In genomic region chr19:2543072-2543462, GRCh38 we compare ENCODE assay signal across 8 cellular contexts.
DNase-seq lines count a peak whose midpoint lies in the region; ATAC-seq, FAIRE-seq and TF ChIP-seq lines count a peak whose summit lies in the region.
"Not testable (repeated sequence)": the region's sequence is repeated elsewhere in the genome, so short reads cannot be mapped to it uniquely, and the experiment has no call there.

No MANE protein-coding gene starts in this region.

- peaks cover 43% of the 10 kb centered on the region for H3K4me1 ChIP-seq in ACC112 (ENCODE audit: control insufficient read depth, insufficient read depth, low read length, unreplicated experiment)
- peaks cover 21% of the 10 kb centered on the region for H3K4me1 ChIP-seq in HUES48 (ENCODE audit: control insufficient read depth, insufficient read depth, low read length)
- H3K4me1 ChIP-seq in H1 (replicated peaks in 1 of 4; ENCODE audit: control insufficient read depth in 3 of 4, insufficient read depth in 4 of 4, low read length in 3 of 4): peaks cover 3 to 26% (median 20%) of the 10 kb centered on the region in 4 experiments
- H3K4me1 ChIP-seq in keratinocyte (ENCODE audit: control insufficient read depth, extremely low read depth, insufficient read depth, low read length): peaks cover 38% of the 10 kb centered on the region

- H3K27me3 Mint-ChIP-seq in T-helper 1 cell treated with Interleukin-12 subunit alpha and Interleukin-12 subunit beta and Interleukin-4 antibody, amounts not matched to agents 30 μg/mL and 1 μg/mL, for 36 hours (ENCODE audit: low read depth); activated naive CD8-positive, alpha-beta T cell treated with anti-CD3 and anti-CD28 coated beads, Interleukin-2, amount 50 U/mL, for 24 hours; stimulated activated naive CD8-positive, alpha-beta T cell treated with anti-CD3 and anti-CD28 coated beads, Interleukin-15, Interleukin-2, amounts not matched to agents 100 ng/mL and 50 ng/mL, for 24 hours: not testable (repeated sequence)

- H3K23ac ChIP-seq in H1 (ENCODE audit: insufficient read length): not testable (repeated sequence)

- DNase-seq in activated naive CD8-positive, alpha-beta T cell treated with anti-CD3 and anti-CD28 coated beads, Interleukin-2, amount 50 U/mL, for 24 hours; H1 (ENCODE audit: low read depth in 1 of 2, low spot score in 2 of 2); keratinocyte (ENCODE audit: low read depth, low spot score): not testable (repeated sequence)

- peak overlapping the region; percentile 92 for H2BK5ac ChIP-seq in H1 (ENCODE audit: low read depth, low read length)

- dilution Hi-C loops in keratinocyte (cut with MboI; ENCODE audit: extremely low pct_ligation_motif_present, low sequenced_read_pairs): not testable (repeated sequence)

- 79% methylated on average over 2 of the region's 4 CpGs; no CpG with 5 or more reads in 1 of the 2 experiments for WGBS in H1 (ENCODE audit: extremely low coverage in 1 of 2, insufficient coverage in 1 of 2, insufficient read length in 1 of 2, insufficient replicate concordance in 2 of 2, low coverage in 1 of 2, low lambda C conversion rate in 2 of 2, missing lambda C conversion rate in 1 of 2), 2 experiments

- H3K27me3 ChIP-seq in ACC112 (ENCODE audit: insufficient read depth, low read length); HUES48 (ENCODE audit: control insufficient read depth, insufficient read depth, low read length); H1 (replicated peaks in 1 of 4; ENCODE audit: control insufficient read depth in 3 of 4, extremely low read depth in 1 of 4, insufficient read depth in 3 of 4, low read length in 3 of 4); keratinocyte (ENCODE audit: control insufficient read depth, extremely low read depth, insufficient read depth, low read length); neural cell (ENCODE audit: insufficient read depth, low read depth, low read length): not testable (repeated sequence)

- H2AFZ ChIP-seq in ACC112 (ENCODE audit: low read length, unreplicated experiment); H1 (ENCODE audit: low read length); keratinocyte (ENCODE audit: control insufficient read depth, low read length): not testable (repeated sequence)
- H2AFZ ChIP-seq in neural cell (ENCODE audit: low read depth, low read length): peak overlapping the region; percentile 30

- H3K4me3 ChIP-seq in ACC112 (ENCODE audit: low read depth, low read length): peak overlapping the region; percentile 36
- not testable (repeated sequence) for H3K4me3 ChIP-seq in HUES48 (ENCODE audit: low read depth, low read length); H1 (ENCODE audit: extremely low read depth in 1 of 4, insufficient read depth in 2 of 4, low read depth in 3 of 4, low read length in 4 of 4); keratinocyte (ENCODE audit: control insufficient read depth in 2 of 3, extremely low read depth in 1 of 3, insufficient read depth in 2 of 3, low read depth in 1 of 3, low read length in 3 of 3)
- H3K4me3 ChIP-seq in neural cell (ENCODE audit: low read length): peak overlapping the region; percentile 36

- H3K4me2 ChIP-seq in H1 (ENCODE audit: insufficient read depth in 1 of 2, low read depth in 2 of 2, low read length in 2 of 2): peak overlapping the region in 1 of 2 experiments; percentile 26; a peak in 1 of 4 replicates
- H3K4me2 ChIP-seq in keratinocyte (ENCODE audit: control insufficient read depth, extremely low read depth, insufficient read depth, low read depth, low read length): peak overlapping the region; percentile 43
- peak overlapping the region; percentile 18 for H3K4me2 ChIP-seq in neural cell (ENCODE audit: low read length)

- H4K91ac ChIP-seq in H1 (replicated peaks; ENCODE audit: insufficient read length, low read length): not testable (repeated sequence)

- not testable (repeated sequence) for FAIRE-seq in H1 (lab: Jason Lieb, UNC); keratinocyte (lab: Jason Lieb, UNC)

- not testable (repeated sequence) for H3K56ac ChIP-seq in H1 (replicated peaks; ENCODE audit: insufficient read length, low read depth, low read length)

- H3K9me2 ChIP-seq in neural cell (ENCODE audit: insufficient read depth, low read length): not testable (repeated sequence)

- H3K79me1 ChIP-seq in H1 (ENCODE audit: low read depth, low read length): not testable (repeated sequence)

- not testable (repeated sequence) for H3K36me3 Mint-ChIP-seq in T-helper 1 cell treated with Interleukin-12 subunit alpha and Interleukin-12 subunit beta and Interleukin-4 antibody, amounts not matched to agents 30 μg/mL and 1 μg/mL, for 36 hours (ENCODE audit: low read depth); activated naive CD8-positive, alpha-beta T cell treated with anti-CD3 and anti-CD28 coated beads, Interleukin-2, amount 50 U/mL, for 24 hours (ENCODE audit: low read depth); stimulated activated naive CD8-positive, alpha-beta T cell treated with anti-CD3 and anti-CD28 coated beads, Interleukin-15, Interleukin-2, amounts not matched to agents 100 ng/mL and 50 ng/mL, for 24 hours (ENCODE audit: low read depth)

- not testable (repeated sequence) for H3K4ac ChIP-seq in H1 (replicated peaks; ENCODE audit: insufficient read length, low read depth, low read length)

- H3K9me3 ChIP-seq in HUES48 (ENCODE audit: control insufficient read depth, insufficient read depth, low read length); H1 (ENCODE audit: insufficient read depth in 2 of 2, low read depth in 1 of 2, low read length in 1 of 2); keratinocyte (ENCODE audit: control insufficient read depth, low read depth, low read length); neural cell (ENCODE audit: low read length): not testable (repeated sequence)

- peaks cover 26% of the 10 kb centered on the region for H3K4me1 Mint-ChIP-seq in T-helper 1 cell treated with Interleukin-12 subunit alpha and Interleukin-12 subunit beta and Interleukin-4 antibody, amounts not matched to agents 30 μg/mL and 1 μg/mL, for 36 hours (ENCODE audit: low read depth)
- peaks cover 23% of the 10 kb centered on the region for H3K4me1 Mint-ChIP-seq in activated naive CD8-positive, alpha-beta T cell treated with anti-CD3 and anti-CD28 coated beads, Interleukin-2, amount 50 U/mL, for 24 hours
- H3K4me1 Mint-ChIP-seq in stimulated activated naive CD8-positive, alpha-beta T cell treated with anti-CD3 and anti-CD28 coated beads, Interleukin-15, Interleukin-2, amounts not matched to agents 100 ng/mL and 50 ng/mL, for 24 hours (ENCODE audit: low read depth): peaks cover 25% of the 10 kb centered on the region

- not testable (repeated sequence) for H3K14ac ChIP-seq in H1 (ENCODE audit: insufficient read length)

- H3K4me3 Mint-ChIP-seq in T-helper 1 cell treated with Interleukin-12 subunit alpha and Interleukin-12 subunit beta and Interleukin-4 antibody, amounts not matched to agents 30 μg/mL and 1 μg/mL, for 36 hours: peak overlapping the region; percentile 68
- peak overlapping the region; percentile 54 for H3K4me3 Mint-ChIP-seq in activated naive CD8-positive, alpha-beta T cell treated with anti-CD3 and anti-CD28 coated beads, Interleukin-2, amount 50 U/mL, for 24 hours
- peak overlapping the region; percentile 55 for H3K4me3 Mint-ChIP-seq in stimulated activated naive CD8-positive, alpha-beta T cell treated with anti-CD3 and anti-CD28 coated beads, Interleukin-15, Interleukin-2, amounts not matched to agents 100 ng/mL and 50 ng/mL, for 24 hours

- 0 out of 2 replicates have a peak overlapping the region, but pooled peaks have one; percentile 75 for H3K18ac ChIP-seq in H1 (ENCODE audit: extremely low read depth, low read length)

- not testable (repeated sequence) for H2BK120ac ChIP-seq in H1 (replicated peaks; ENCODE audit: low read depth, low read length)

- H2BK12ac ChIP-seq in H1 (ENCODE audit: low read depth, low read length): peak overlapping the region; percentile 99; the same call in 1 of the 2 replicates

- not testable (repeated sequence) for TF ChIP-seq RAD21 in H1 (IDR thresholded peaks at IDR 0.05 in 1 of 2, conservative IDR thresholded peaks at IDR 0.05 in 1 of 2; ENCODE audit: low read depth in 2 of 2, low read length in 2 of 2); neural cell (conservative IDR thresholded peaks at IDR 0.05)

- H3K9me3 Mint-ChIP-seq in T-helper 1 cell treated with Interleukin-12 subunit alpha and Interleukin-12 subunit beta and Interleukin-4 antibody, amounts not matched to agents 30 μg/mL and 1 μg/mL, for 36 hours; activated naive CD8-positive, alpha-beta T cell treated with anti-CD3 and anti-CD28 coated beads, Interleukin-2, amount 50 U/mL, for 24 hours; stimulated activated naive CD8-positive, alpha-beta T cell treated with anti-CD3 and anti-CD28 coated beads, Interleukin-15, Interleukin-2, amounts not matched to agents 100 ng/mL and 50 ng/mL, for 24 hours: not testable (repeated sequence)

- not testable (repeated sequence) for H3K9me1 ChIP-seq in keratinocyte (ENCODE audit: control insufficient read depth, extremely low read depth, insufficient read depth, low read length)

- H3F3A ChIP-seq in neural cell (ENCODE audit: insufficient read depth, low read length, poor library complexity, severe bottlenecking): not testable (repeated sequence)

- CTCF ChIA-PET in H1 (lab: Charles Lee; ENCODE audit: partially characterized antibody): interaction anchor here (0.7 to 3.1 kb wide), 13 partner anchors 12 to 93 kb away, joined by 3 to 24 read pairs (median 4); partner anchors contain the start of gene GADD45B

- H4K20me1 ChIP-seq in H1 (replicated peaks in 1 of 2; ENCODE audit: control insufficient read depth in 1 of 2, insufficient read depth in 2 of 2, low read length in 2 of 2); keratinocyte (ENCODE audit: control insufficient read depth, extremely low read depth, insufficient read depth, low read length); neural cell (ENCODE audit: insufficient read depth): not testable (repeated sequence)

- peak overlapping the region; percentile 100 for H3K27ac ChIP-seq in ACC112 (ENCODE audit: low read depth, low read length)
- H3K27ac ChIP-seq in HUES48 (ENCODE audit: low read depth, low read length): peak overlapping the region; percentile 96
- H3K27ac ChIP-seq in H1 (ENCODE audit: low read depth, low read length): peak overlapping the region; percentile 40; the same call in 1 of the 2 replicates
- peak overlapping the region; percentile 38 for H3K27ac ChIP-seq in keratinocyte (ENCODE audit: control insufficient read depth, insufficient read depth, low read length)
- H3K27ac ChIP-seq in neural cell (ENCODE audit: low read length): peak overlapping the region; percentile 76

- TF ChIP-seq POLR2A in H1 (IDR thresholded peaks at IDR 0.05; ENCODE audit: control extremely low read depth in 1 of 2, low read depth in 2 of 2, low read length in 2 of 2): not testable (repeated sequence)

- H2AK5ac ChIP-seq in H1 (ENCODE audit: low read depth, low read length): not testable (repeated sequence)

- not testable (repeated sequence) for TF ChIP-seq CTCF in H1 (IDR thresholded peaks at IDR 0.05; ENCODE audit: control extremely low read depth in 1 of 3, insufficient read depth in 1 of 3, low read depth in 1 of 3, low read length in 3 of 3); keratinocyte (optimal IDR thresholded peaks at IDR 0.05 in 1 of 3, IDR thresholded peaks at IDR 0.05 in 1 of 3, conservative IDR thresholded peaks at IDR 0.05 in 1 of 3; ENCODE audit: extremely low read depth in 1 of 3, insufficient read depth in 2 of 3, low read length in 3 of 3); neural cell (IDR thresholded peaks at IDR 0.05; ENCODE audit: poor library complexity, severe bottlenecking)

- H3K27ac Mint-ChIP-seq in T-helper 1 cell treated with Interleukin-12 subunit alpha and Interleukin-12 subunit beta and Interleukin-4 antibody, amounts not matched to agents 30 μg/mL and 1 μg/mL, for 36 hours: peak overlapping the region; percentile 65
- H3K27ac Mint-ChIP-seq in activated naive CD8-positive, alpha-beta T cell treated with anti-CD3 and anti-CD28 coated beads, Interleukin-2, amount 50 U/mL, for 24 hours; stimulated activated naive CD8-positive, alpha-beta T cell treated with anti-CD3 and anti-CD28 coated beads, Interleukin-15, Interleukin-2, amounts not matched to agents 100 ng/mL and 50 ng/mL, for 24 hours: not testable (repeated sequence)

- H3K9ac ChIP-seq in HUES48 (ENCODE audit: low read depth, low read length) (peak overlapping the region; percentile 22), keratinocyte (ENCODE audit: control insufficient read depth, extremely low read depth, insufficient read depth, low read length) (peak overlapping the region; percentile 48), neural cell (ENCODE audit: low read length) (peak overlapping the region; percentile 66)
- not testable (repeated sequence) for H3K9ac ChIP-seq in H1 (replicated peaks in 1 of 4; ENCODE audit: extremely low read depth in 1 of 4, low read depth in 3 of 4, low read length in 3 of 4)

- not testable (repeated sequence) for H3K79me2 ChIP-seq in ACC112 (ENCODE audit: control insufficient read depth, insufficient read depth, low read length, unreplicated experiment); H1 (ENCODE audit: control insufficient read depth in 1 of 2, insufficient read depth in 2 of 2, low read length in 2 of 2); keratinocyte (ENCODE audit: control insufficient read depth, insufficient read depth, low read length); neural cell (replicated peaks; ENCODE audit: insufficient read depth, low read length)

- H4K8ac ChIP-seq in H1 (ENCODE audit: extremely low read depth, insufficient read depth, low read length): peak overlapping the region; percentile 90

- ATAC-seq in activated naive CD8-positive, alpha-beta T cell treated with anti-CD3 and anti-CD28 coated beads, Interleukin-2, amount 50 U/mL, for 24 hours: not testable (repeated sequence)

- not testable (repeated sequence) for H3K36me3 ChIP-seq in ACC112 (ENCODE audit: insufficient read depth, low read length); HUES48 (ENCODE audit: control insufficient read depth, insufficient read depth, low read length); H1 (ENCODE audit: control insufficient read depth in 2 of 4, insufficient read depth in 4 of 4, low read length in 3 of 4); keratinocyte (ENCODE audit: control insufficient read depth in 2 of 2, extremely low read depth in 1 of 2, insufficient read depth in 2 of 2, low read length in 2 of 2); neural cell (ENCODE audit: insufficient read depth, low read length)

- not testable (repeated sequence) for TF ChIP-seq EP300 in H1 (IDR thresholded peaks at IDR 0.05; ENCODE audit: borderline replicate concordance in 1 of 2, low read depth in 2 of 2, low read length in 2 of 2); neural cell (conservative IDR thresholded peaks at IDR 0.05; ENCODE audit: poor library complexity, severe bottlenecking)

- not testable (repeated sequence) for H2BK20ac ChIP-seq in H1 (ENCODE audit: low read length)

- not testable (repeated sequence) for H2BK15ac ChIP-seq in H1 (ENCODE audit: low read length)

- H4K5ac ChIP-seq in H1 (ENCODE audit: insufficient read length, low read depth, low read length): not testable (repeated sequence)

- H3K23me2 ChIP-seq in H1 (ENCODE audit: low read depth, low read length): not testable (repeated sequence)

- POLR2A ChIA-PET in H1 (lab: Charles Lee; ENCODE audit: partially characterized antibody): interaction anchor here (0.6 to 5.8 kb wide), 14 partner anchors 9 to 114 kb away, joined by 3 to 98 read pairs (median 4); partner anchors contain the start of gene GADD45B

Comparison
In these comparisons a context has a peak if more than half of its experiments do, and no peak if none do; other contexts are left out.
1. H3K27ac ChIP-seq: peak in every context shown above with its lines; median percentile 100 in ACC112; 96 in HUES48; 76 in neural cell; 40 in H1; 38 in keratinocyte.